Comparison of ENCODE assay signal across 22 cellular contexts in the genomic region with DNA sequence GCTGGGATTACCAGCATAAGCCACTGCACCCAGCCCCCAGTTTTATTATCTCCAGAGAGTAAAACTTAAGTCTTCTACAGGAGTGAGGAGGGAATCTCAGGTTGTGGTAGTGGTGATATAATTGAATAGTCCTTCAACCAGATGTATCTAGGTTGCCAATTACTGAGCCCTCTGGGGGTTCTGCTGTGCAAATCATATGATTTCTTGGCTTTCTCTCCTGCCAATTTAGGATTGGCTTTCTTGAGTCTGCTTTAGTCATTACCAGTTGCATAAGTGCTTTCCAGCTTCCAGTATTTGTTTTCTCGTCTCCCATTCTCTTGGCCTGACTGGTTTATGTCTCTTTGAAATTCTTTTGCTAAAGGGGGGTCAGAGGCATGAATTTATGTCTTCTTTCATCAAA. TPM values are rescaled to one million over a fixed set of nuclear protein-coding genes. Genes with fewer than 3 reads are reported as not detected.
DNase-seq lines count a peak whose midpoint lies in the region; ATAC-seq and TF ChIP-seq lines count a peak whose summit lies in the region.
"Had no signal": no experiment of that assay in that cellular context is flagged by ENCODE, and none has a peak within 500 bp of the region (broad histone marks: within the 10 kb centered on the region; RNA-seq: fewer than 3 reads in every experiment).

No MANE protein-coding gene starts in this region.

- H3K27ac Mint-ChIP-seq in glutamatergic neuron (ENCODE audit: unreplicated experiment), result no peak overlapping the region
- H3K27ac Mint-ChIP-seq: CD8-positive, alpha-beta T cell had no signal

- peaks cover 11% of the 10 kb centered on the region for H3K9me3 Mint-ChIP-seq in glutamatergic neuron (ENCODE audit: unreplicated experiment)

- no peaks in the 10 kb centered on the region for H3K4me1 Mint-ChIP-seq in glutamatergic neuron (ENCODE audit: low read depth, unreplicated experiment)

- ATAC-seq in foreskin keratinocyte (no peak), left lobe of liver (no peak)
- ATAC-seq: CD8-positive, alpha-beta T cell; Panc1 had no signal

- peaks cover 6% of the 10 kb centered on the region for H3K27me3 Mint-ChIP-seq in glutamatergic neuron (ENCODE audit: unreplicated experiment)

- no peaks in the 10 kb centered on the region for H3K27me3 ChIP-seq in foreskin keratinocyte
- H3K27me3 ChIP-seq: SJSA1 had no signal

- TF ChIP-seq CTCF in choroid plexus epithelial cell (conservative IDR thresholded peaks at IDR 0.05; ENCODE audit: low read depth, low read length) (no peak), fibroblast of the aortic adventitia (IDR thresholded peaks at IDR 0.05; ENCODE audit: insufficient read depth, low read length) (no peak), foreskin keratinocyte (conservative IDR thresholded peaks at IDR 0.05) (no peak), glutamatergic neuron (IDR thresholded peaks at IDR 0.05; ENCODE audit: partially characterized antibody, unreplicated experiment) (no peak)

- no peak overlapping the region for H3K4me3 Mint-ChIP-seq in glutamatergic neuron (ENCODE audit: unreplicated experiment)
- H3K4me3 Mint-ChIP-seq: CD8-positive, alpha-beta T cell had no signal

- no peaks in the 10 kb centered on the region for H3K4me1 ChIP-seq in foreskin keratinocyte
- H3K4me1 ChIP-seq: SJSA1 had no signal

- DNase-seq in GM03348 (ENCODE audit: low spot score) (peak; percentile 37), choroid plexus epithelial cell (ENCODE audit: low read depth) (peak; percentile 51), fibroblast of the aortic adventitia (ENCODE audit: low read depth) (peak; percentile 88), stromal cell of bone marrow (ENCODE audit: low read depth) (peak; percentile 91), foreskin keratinocyte (no peak), glutamatergic neuron (no peak), left lobe of liver (ENCODE audit: low spot score) (no peak)
- DNase-seq: AML-193; C1 segment of cervical spinal cord; CD8-positive, alpha-beta T cell; DMS153; GOT3; HCEC 1CT; KG1; NCI-H1092 treated with DMSO at 0.1 percent for 48 hours; NCI-H1436 treated with DMSO at 0.1 percent for 48 hours; NCI-H1930; NCI-H2227 treated with DMSO at 0.1 percent for 48 hours; NCI-H510A; NK-92 treated with Interleukin-12 subunit alpha and Interleukin-12 subunit beta, amount 100 ng/mL, for 24 hours had no signal

- peaks cover 44% of the 10 kb centered on the region for H3K36me3 Mint-ChIP-seq in glutamatergic neuron (ENCODE audit: unreplicated experiment)

- no peak overlapping the region for H3K27ac ChIP-seq in foreskin keratinocyte
- H3K27ac ChIP-seq: SJSA1 had no signal

- H3K4me3 ChIP-seq in choroid plexus epithelial cell (ENCODE audit: low read depth, low read length), result no peak overlapping the region
- H3K4me3 ChIP-seq in fibroblast of the aortic adventitia (ENCODE audit: low read depth, low read length), result no peak overlapping the region
- H3K4me3 ChIP-seq: SJSA1 had no signal

RNA-seq across cellular contexts. Expression of gene CPT2, which starts 11.1 kb away (rescaled TPM):
- total RNA-seq in fibroblast of the aortic adventitia (ENCODE audit: low replicate concordance) (7.5 and 14.7 TPM in 2 replicates), foreskin keratinocyte (15.2 and 15.3 TPM in 2 replicates), glutamatergic neuron (ENCODE audit: unreplicated experiment) (21.7 TPM), left lobe of liver (96.0 TPM)
- 9.5 and 11.0 TPM in 2 replicates for polyA plus RNA-seq in foreskin keratinocyte

RNA-seq across cellular contexts. Expression of gene CZIB, which starts 12.7 kb away (rescaled TPM):
- total RNA-seq in fibroblast of the aortic adventitia (ENCODE audit: low replicate concordance), result 49.9 and 66.6 TPM in 2 replicates
- 32.6 and 35.6 TPM in 2 replicates for total RNA-seq in foreskin keratinocyte
- polyA plus RNA-seq in foreskin keratinocyte, result 37.2 and 43.3 TPM in 2 replicates
- total RNA-seq in glutamatergic neuron (ENCODE audit: unreplicated experiment), result 48.5 TPM
- total RNA-seq in left lobe of liver, result 27.7 TPM

RNA-seq across cellular contexts. Expression of gene MAGOH, which starts 30.6 kb away (rescaled TPM):
- total RNA-seq in fibroblast of the aortic adventitia (ENCODE audit: low replicate concordance) (3.8 and 24.2 TPM in 2 replicates), foreskin keratinocyte (47.4 and 68.3 TPM in 2 replicates), glutamatergic neuron (ENCODE audit: unreplicated experiment) (27.3 TPM), left lobe of liver (15.3 TPM)
- polyA plus RNA-seq in foreskin keratinocyte, result 114 and 133 TPM in 2 replicates

Comparison
In these comparisons a context has a peak if more than half of its experiments do, and no peak if none do; other contexts are left out.
1. DNase-seq: peak in GM03348 (single experiment), choroid plexus epithelial cell (single experiment), fibroblast of the aortic adventitia (single experiment) and stromal cell of bone marrow (single experiment); none in foreskin keratinocyte (0 of 2), glutamatergic neuron (single experiment) and left lobe of liver (single experiment).